Comparison of ENCODE assay signal across 1 cellular context in genomic region chr12:1575799-1576401, GRCh38.
TF ChIP-seq lines count a peak whose summit lies in the region.

No MANE protein-coding gene starts in this region.

TF ChIP-seq in H1, 55 proteins besides CTCF, POLR2A, EP300 and RAD21:
- TF ChIP-seq ATF3 (IDR thresholded peaks at IDR 0.05; ENCODE audit: insufficient read depth, low read depth, low read length) (no peak), ASH2L (IDR thresholded peaks at IDR 0.05; ENCODE audit: low read length) (no peak), CHD7 (IDR thresholded peaks at IDR 0.05; ENCODE audit: insufficient replicate concordance, low read length) (no peak), GABPA (IDR thresholded peaks at IDR 0.05; ENCODE audit: borderline replicate concordance, insufficient read depth, low read length) (no peak), SAP30 (IDR thresholded peaks at IDR 0.05; ENCODE audit: insufficient read depth, insufficient replicate concordance, low read length) (no peak), PHF8 (conservative IDR thresholded peaks at IDR 0.05; ENCODE audit: low read depth, low read length) (no peak), MAFK (IDR thresholded peaks at IDR 0.05; ENCODE audit: low read depth, low read length) (no peak), SIX5 (IDR thresholded peaks at IDR 0.05; ENCODE audit: low read depth, low read length) (no peak), SRF (IDR thresholded peaks at IDR 0.05; ENCODE audit: low read depth, low read length) (no peak), CHD1 (IDR thresholded peaks at IDR 0.05; ENCODE audit: low read depth, low read length) (no peak), TCF12 (IDR thresholded peaks at IDR 0.05; ENCODE audit: low read depth, low read length) (no peak), POLR2AphosphoS5 (IDR thresholded peaks at IDR 0.05; ENCODE audit: low read depth, low read length) (no peak), BACH1 (IDR thresholded peaks at IDR 0.05; ENCODE audit: low read length) (no peak)
